ENCODE assay signal across 20 cellular contexts in genomic region chr1:241475688-241476087, GRCh38. TPM values are rescaled to one million over a fixed set of nuclear protein-coding genes. Genes with fewer than 3 reads are reported as not detected.
DNase-seq lines count a peak whose midpoint lies in the region; ATAC-seq, FAIRE-seq and TF ChIP-seq lines count a peak whose summit lies in the region.
"Had no signal": no experiment of that assay in that cellular context is flagged by ENCODE, and none has a peak within 500 bp of the region (broad histone marks: within the 10 kb centered on the region; RNA-seq: fewer than 3 reads in every experiment).

No MANE protein-coding gene starts in this region.

- DNase-seq in EL (peak; percentile 50), RWPE1 (ENCODE audit: low spot score) (peak; percentile 10), hepatic stellate cell (ENCODE audit: low spot score) (peak; percentile 6), coronary artery (ENCODE audit: low spot score) (no peak), esophagus squamous epithelium (lab: John Stamatoyannopoulos, UW) (no peak), urothelium cell line (ENCODE audit: low spot score) (no peak)
- no peak for DNase-seq in stimulated activated naive CD8-positive, alpha-beta T cell treated with anti-CD3 and anti-CD28 coated beads, Interleukin-15, amount 100 ng/mL, for 72 hours
- DNase-seq: activated CD4-positive, alpha-beta T cell treated with anti-CD3 and anti-CD28 coated beads, Interleukin-2, amount 50 U/mL, for 48 hours; activated T-cell treated with anti-CD3 and anti-CD28 coated beads, Interleukin-2, amount 50 U/mL, for 48 hours; caudate nucleus; NCI-H2081; NCI-H526 treated with DMSO at 0.1 percent for 48 hours; psoas muscle; spleen; transverse colon had no signal

- H3K27me3 ChIP-seq in esophagus squamous epithelium: no peaks in the 10 kb centered on the region
- H3K27me3 ChIP-seq: transverse colon had no signal

- H3K9me3 Mint-ChIP-seq in stimulated activated naive CD8-positive, alpha-beta T cell treated with anti-CD3 and anti-CD28 coated beads, Interleukin-15, amount 100 ng/mL, for 72 hours: no peaks in the 10 kb centered on the region
- H3K9me3 Mint-ChIP-seq: memory B cell; natural killer cell treated with Interleukin-12 subunit alpha and Interleukin-12 subunit beta and Interleukin-15 and Interleukin-18, amount 100 ng/mL, for 72 hours; stimulated activated effector memory CD8-positive, alpha-beta T cell treated with anti-CD3 and anti-CD28 coated beads, Interleukin-12 subunit alpha, Interleukin-12 subunit beta, amount 100 ng/mL, for 72 hours had no signal

- no peaks in the 10 kb centered on the region for H3K9me3 ChIP-seq in esophagus squamous epithelium
- H3K9me3 ChIP-seq: psoas muscle, spleen, transverse colon had no signal

- H3K4me3 Mint-ChIP-seq in stimulated activated naive CD8-positive, alpha-beta T cell treated with anti-CD3 and anti-CD28 coated beads, Interleukin-15, amount 100 ng/mL, for 72 hours: no peak overlapping the region
- H3K4me3 Mint-ChIP-seq: memory B cell; natural killer cell treated with Interleukin-12 subunit alpha and Interleukin-12 subunit beta and Interleukin-15 and Interleukin-18, amount 100 ng/mL, for 72 hours; stimulated activated effector memory CD8-positive, alpha-beta T cell treated with anti-CD3 and anti-CD28 coated beads, Interleukin-12 subunit alpha, Interleukin-12 subunit beta, amount 100 ng/mL, for 72 hours had no signal

- intact Hi-C loops in esophagus squamous epithelium (cut with DNase I): no loop called here

- no peaks in the 10 kb centered on the region for H3K36me3 ChIP-seq in esophagus squamous epithelium
- H3K36me3 ChIP-seq: spleen, transverse colon had no signal

- TF ChIP-seq CTCF in RWPE1 (conservative IDR thresholded peaks at IDR 0.05; ENCODE audit: low read depth) (no peak), coronary artery (IDR thresholded peaks at IDR 0.05) (no peak), esophagus squamous epithelium (IDR thresholded peaks at IDR 0.05) (no peak)

- no peak for TF ChIP-seq POLR2A in esophagus squamous epithelium (IDR thresholded peaks at IDR 0.05)

- H3K27ac Mint-ChIP-seq in stimulated activated naive CD8-positive, alpha-beta T cell treated with anti-CD3 and anti-CD28 coated beads, Interleukin-15, amount 100 ng/mL, for 72 hours: no peak overlapping the region
- H3K27ac Mint-ChIP-seq: memory B cell; natural killer cell treated with Interleukin-12 subunit alpha and Interleukin-12 subunit beta and Interleukin-15 and Interleukin-18, amount 100 ng/mL, for 72 hours; stimulated activated effector memory CD8-positive, alpha-beta T cell treated with anti-CD3 and anti-CD28 coated beads, Interleukin-12 subunit alpha, Interleukin-12 subunit beta, amount 100 ng/mL, for 72 hours had no signal

- POLR2A ChIA-PET in RWPE1 (lab: Yijun Ruan, JAX; ENCODE audit: low non-redundant PET): no interaction called here

- H3K4me3 ChIP-seq in coronary artery (no peak overlapping the region), esophagus squamous epithelium (no peak overlapping the region)
- H3K4me3 ChIP-seq: psoas muscle, spleen, transverse colon had no signal

- H3K4me1 Mint-ChIP-seq in stimulated activated naive CD8-positive, alpha-beta T cell treated with anti-CD3 and anti-CD28 coated beads, Interleukin-15, amount 100 ng/mL, for 72 hours: no peaks in the 10 kb centered on the region
- H3K4me1 Mint-ChIP-seq: stimulated activated effector memory CD8-positive, alpha-beta T cell treated with anti-CD3 and anti-CD28 coated beads, Interleukin-12 subunit alpha, Interleukin-12 subunit beta, amount 100 ng/mL, for 72 hours had no signal

- 44 to 63% methylated on average over 1 of the region's 1 CpG for WGBS in esophagus squamous epithelium, 2 donors

- H3K27me3 Mint-ChIP-seq in stimulated activated naive CD8-positive, alpha-beta T cell treated with anti-CD3 and anti-CD28 coated beads, Interleukin-15, amount 100 ng/mL, for 72 hours: no peaks in the 10 kb centered on the region
- H3K27me3 Mint-ChIP-seq: memory B cell had no signal

- CTCF ChIA-PET in RWPE1 (lab: Yijun Ruan, JAX): no interaction called here

- no peaks in the 10 kb centered on the region for H3K4me1 ChIP-seq in esophagus squamous epithelium
- H3K4me1 ChIP-seq: psoas muscle, spleen, transverse colon had no signal

- H3K27ac ChIP-seq in RWPE1 (no peak overlapping the region), coronary artery (no peak overlapping the region), esophagus squamous epithelium (no peak overlapping the region)
- H3K27ac ChIP-seq: psoas muscle, spleen, transverse colon had no signal

- FAIRE-seq in urothelium cell line (lab: Jason Lieb, UNC): no peak
- FAIRE-seq: TTC549 had no signal

- peak; percentile 45 for ATAC-seq in HG02678 (IDR thresholded peaks at IDR 0.05; ENCODE audit: unreplicated experiment)
- ATAC-seq in stimulated activated naive CD8-positive, alpha-beta T cell treated with anti-CD3 and anti-CD28 coated beads, Interleukin-15, amount 100 ng/mL, for 72 hours: no peak
- ATAC-seq: psoas muscle; stimulated activated effector memory CD8-positive, alpha-beta T cell treated with anti-CD3 and anti-CD28 coated beads, Interleukin-12 subunit alpha, Interleukin-12 subunit beta, amount 100 ng/mL, for 72 hours had no signal

RNA-seq across cellular contexts. Expression of gene FH, which starts 43.9 kb away (rescaled TPM):
- total RNA-seq in esophagus squamous epithelium: 100 to 1,000 TPM in 1 of 4 donors, 10 to 100 TPM in 3; 44.6 to 101 (median 70.0) TPM

RNA-seq across cellular contexts. Expression of gene KMO, which starts 56.5 kb away (rescaled TPM):
- total RNA-seq in esophagus squamous epithelium: under 1 TPM; 0.04 to 0.19 (median 0.07) TPM
- total RNA-seq: natural killer cell treated with Interleukin-12 subunit alpha and Interleukin-12 subunit beta and Interleukin-15 and Interleukin-18, amount 100 ng/mL, for 72 hours had no signal

Comparison
In these comparisons a context has a peak if more than half of its experiments do, and no peak if none do; other contexts are left out.
1. DNase-seq: peak in EL (single experiment), RWPE1 (single experiment) and hepatic stellate cell (single experiment); none in coronary artery (single experiment), esophagus squamous epithelium (single experiment), stimulated activated naive CD8-positive, alpha-beta T cell treated with anti-CD3 and anti-CD28 coated beads, Interleukin-15, amount 100 ng/mL, for 72 hours (0 of 2) and urothelium cell line (single experiment).